In genomic region chr19:38388310-38389100, GRCh38 we compare ENCODE assay signal across 8 cellular contexts.
DNase-seq lines count a peak whose midpoint lies in the region; ATAC-seq lines count a peak whose summit lies in the region.

A gene with protein sequence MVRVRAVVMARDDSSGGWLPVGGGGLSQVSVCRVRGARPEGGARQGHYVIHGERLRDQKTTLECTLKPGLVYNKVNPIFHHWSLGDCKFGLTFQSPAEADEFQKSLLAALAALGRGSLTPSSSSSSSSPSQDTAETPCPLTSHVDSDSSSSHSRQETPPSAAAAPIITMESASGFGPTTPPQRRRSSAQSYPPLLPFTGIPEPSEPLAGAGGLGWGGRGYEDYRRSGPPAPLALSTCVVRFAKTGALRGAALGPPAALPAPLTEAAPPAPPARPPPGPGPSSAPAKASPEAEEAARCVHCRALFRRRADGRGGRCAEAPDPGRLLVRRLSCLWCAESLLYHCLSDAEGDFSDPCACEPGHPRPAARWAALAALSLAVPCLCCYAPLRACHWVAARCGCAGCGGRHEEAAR (plus strand): TSS chr19:38388697. CDS start chr19:38390303, 1,606 bp downstream.

- H3K27ac ChIP-seq in caudate nucleus (ENCODE audit: low read depth, low read length) (peak within 1 kb of the TSS; percentile 58), subcutaneous abdominal adipose tissue (ENCODE audit: low read depth, low read length) (no peak within 1 kb of the TSS)

- H3K4me1 ChIP-seq in subcutaneous abdominal adipose tissue (ENCODE audit: control insufficient read depth in 5 of 5, insufficient read depth in 5 of 5, low read length in 5 of 5), result peaks cover 0 to 36% (median 35%) of the 10 kb centered on the region in 5 donors

- H3K9ac ChIP-seq in subcutaneous abdominal adipose tissue (ENCODE audit: low read length in 5 of 5), result peak within 1 kb of the TSS in 2 of 5 donors; percentile 25 to 45

- peaks cover 0 to 12% (median 2%) of the 10 kb centered on the region in 5 donors for H3K27me3 ChIP-seq in subcutaneous abdominal adipose tissue (ENCODE audit: control insufficient read depth in 5 of 5, insufficient read depth in 4 of 5, low read length in 5 of 5)

- peak within 1 kb of the TSS; percentile 35 for H3K27ac Mint-ChIP-seq in activated naive CD4-positive, alpha-beta T cell treated with anti-CD3 and anti-CD28 coated beads, Interleukin-2, amount 10 ng/mL, durations not matched to agents 7 days and 5 days

- peaks cover 0 to 18% (median 10%) of the 10 kb centered on the region in 5 donors for H3K36me3 ChIP-seq in subcutaneous abdominal adipose tissue (ENCODE audit: control insufficient read depth in 5 of 5, insufficient read depth in 5 of 5, low read length in 5 of 5)

- peaks cover 21% of the 10 kb centered on the region for H3K4me1 Mint-ChIP-seq in activated naive CD4-positive, alpha-beta T cell treated with anti-CD3 and anti-CD28 coated beads, Interleukin-2, amount 10 ng/mL, durations not matched to agents 7 days and 5 days

- peak within 1 kb of the TSS; percentile 75 for H3K4me3 Mint-ChIP-seq in activated naive CD4-positive, alpha-beta T cell treated with anti-CD3 and anti-CD28 coated beads, Interleukin-2, amount 10 ng/mL, durations not matched to agents 7 days and 5 days

- H3K4me3 ChIP-seq in subcutaneous abdominal adipose tissue (ENCODE audit: low read depth in 1 of 5, low read length in 5 of 5), result peak within 1 kb of the TSS; percentile 42 to 67 (median 54)

- H3K9me3 Mint-ChIP-seq in activated naive CD4-positive, alpha-beta T cell treated with anti-CD3 and anti-CD28 coated beads, Interleukin-2, amount 10 ng/mL, durations not matched to agents 7 days and 5 days, result no peaks in the 10 kb centered on the region

- peak; percentile 41 for DNase-seq in activated naive CD4-positive, alpha-beta T cell treated with anti-CD3 and anti-CD28 coated beads, Interleukin-2, amount 10 ng/mL, durations not matched to agents 7 days and 5 days
- no peak for DNase-seq in activated naive CD4-positive, alpha-beta T cell treated with anti-CD3 and anti-CD28 coated beads, Interleukin-2, amount 50 U/mL, for 16 hours
- DNase-seq in NCI-H526 (lab: John Stamatoyannopoulos, UW) (peak; percentile 64 to 89), caudate nucleus (lab: John Stamatoyannopoulos, UW) (peak in 46 of 61 donors; percentile 26 to 84 (median 61)), kidney glomerular epithelial cell (lab: John Stamatoyannopoulos, UW) (peak; percentile 62)

- CTCF ChIA-PET in activated naive CD4-positive, alpha-beta T cell treated with anti-CD3 and anti-CD28 coated beads, Interleukin-2, amount 10 ng/mL, durations not matched to agents 7 days and 5 days (lab: Charles Lee), result interaction anchor here (1.0 to 3.9 kb wide), 4 partner anchors 14 to 246 kb away, joined by 3 to 17 read pairs (median 4); partner anchors contain the start of gene FAM98C

- peaks cover 15% of the 10 kb centered on the region for H3K36me3 Mint-ChIP-seq in activated naive CD4-positive, alpha-beta T cell treated with anti-CD3 and anti-CD28 coated beads, Interleukin-2, amount 10 ng/mL, durations not matched to agents 7 days and 5 days

- H3K9me3 ChIP-seq in subcutaneous abdominal adipose tissue (ENCODE audit: control insufficient read depth in 5 of 5, low read length in 5 of 5), result no peaks in the 10 kb centered on the region

- peaks cover 87% of the 10 kb centered on the region for H3K27me3 Mint-ChIP-seq in activated naive CD4-positive, alpha-beta T cell treated with anti-CD3 and anti-CD28 coated beads, Interleukin-2, amount 10 ng/mL, durations not matched to agents 7 days and 5 days

- ATAC-seq in HG03108 (IDR thresholded peaks at IDR 0.05; ENCODE audit: unreplicated experiment) (no peak), HG02970 (IDR thresholded peaks at IDR 0.05; ENCODE audit: low FRiP score, unreplicated experiment) (no peak)
